In the genomic region with DNA sequence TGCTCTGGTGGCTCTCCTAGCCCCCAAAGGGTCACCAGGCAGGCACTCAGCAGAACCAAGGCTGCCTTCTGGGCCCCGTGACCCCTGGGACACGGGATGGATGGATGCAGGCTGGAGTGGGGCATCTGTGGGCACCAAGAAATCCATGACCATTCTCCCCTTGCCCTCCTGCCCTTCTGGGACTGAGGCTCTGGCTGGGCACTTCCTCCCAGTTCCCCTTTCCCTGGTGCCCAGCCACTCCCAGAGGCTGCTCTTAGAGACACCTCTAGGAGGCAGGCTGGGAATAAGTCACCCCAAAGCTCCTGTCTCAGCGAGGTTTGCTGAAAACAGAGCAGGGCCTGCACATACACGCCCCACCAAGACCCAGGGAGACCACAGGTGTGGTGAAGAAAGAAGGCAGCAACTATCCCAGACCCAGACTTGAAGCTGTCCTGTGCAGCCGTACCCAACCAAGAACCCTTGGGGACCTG, we compare ENCODE assay signal across 8 cellular contexts. TPM values are rescaled to one million over a fixed set of nuclear protein-coding genes. Genes with fewer than 3 reads are reported as not detected.
DNase-seq lines count a peak whose midpoint lies in the region; TF ChIP-seq lines count a peak whose summit lies in the region.

No MANE protein-coding gene starts in this region.

- 12% methylated on average over 5 of the region's 5 CpGs for WGBS in thymus

- in situ Hi-C loops in astrocyte of the cerebellum (cut with HindIII; ENCODE audit: low sequenced_read_pairs), result no loop called here

- peaks cover 21% of the 10 kb centered on the region for H3K4me1 ChIP-seq in thymus (ENCODE audit: control insufficient read depth, insufficient read depth, low read length)

- no peaks in the 10 kb centered on the region for H3K27me3 ChIP-seq in HL-60 (ENCODE audit: insufficient read depth, poor library complexity, severe bottlenecking)
- no peaks in the 10 kb centered on the region for H3K27me3 ChIP-seq in layer of hippocampus (ENCODE audit: control insufficient read depth, insufficient read depth, low read length)
- H3K27me3 ChIP-seq in thymus (ENCODE audit: control insufficient read depth, insufficient read depth), result no peaks in the 10 kb centered on the region

- H3K9me3 ChIP-seq in thymus (ENCODE audit: control insufficient read depth), result no peaks in the 10 kb centered on the region

- H3K4me3 ChIP-seq in HL-60 (replicated peaks; ENCODE audit: insufficient read depth, low read length), result peak overlapping the region; percentile 59
- peak overlapping the region; percentile 44 for H3K4me3 ChIP-seq in astrocyte of the cerebellum (ENCODE audit: low read depth, low read length)
- peak overlapping the region; percentile 47 for H3K4me3 ChIP-seq in thymus (ENCODE audit: low read length)

- DNase-seq in DMS153 (lab: John Stamatoyannopoulos, UW), result peak; percentile 16
- DNase-seq in DMS153 treated with DMSO at 0.1 percent for 48 hours (lab: John Stamatoyannopoulos, UW; ENCODE audit: unreplicated experiment), result no peak
- DNase-seq in HL-60 (ENCODE audit: low read depth in 1 of 2, low spot score in 1 of 2), result peak in 1 of 2 experiments; percentile 51
- DNase-seq in astrocyte of the cerebellum (ENCODE audit: low read depth), result no peak
- no peak for DNase-seq in NCI-H1436 (lab: John Stamatoyannopoulos, UW)
- no peak for DNase-seq in germinal center (ENCODE audit: low spot score)

- H3K36me3 ChIP-seq in thymus (ENCODE audit: control insufficient read depth, insufficient read depth), result peaks cover 16% of the 10 kb centered on the region

- TF ChIP-seq CTCF in HL-60 (IDR thresholded peaks at IDR 0.05; ENCODE audit: insufficient read depth, low read length) (no peak), astrocyte of the cerebellum (IDR thresholded peaks at IDR 0.05; ENCODE audit: low read depth, low read length, missing control alignments) (peak; percentile 20)

- H3K27ac ChIP-seq in HL-60 (replicated peaks) (peak overlapping the region; percentile 93), layer of hippocampus (ENCODE audit: low read depth, low read length) (peak overlapping the region; percentile 75), thymus (ENCODE audit: low read depth) (peak overlapping the region; percentile 96)

RNA-seq across cellular contexts. Expression of gene STING1, which starts 0.9 kb away (rescaled TPM):
- 58.3 TPM for polyA plus RNA-seq in thymus

RNA-seq across cellular contexts. Expression of gene SMIM33, which starts 10.8 kb away (rescaled TPM):
- polyA plus RNA-seq in thymus, result 0.05 TPM

RNA-seq across cellular contexts. Expression of gene ECSCR, which starts 19.1 kb away (rescaled TPM):
- 12.2 TPM for polyA plus RNA-seq in thymus

RNA-seq across cellular contexts. Expression of gene DNAJC18, which starts 42.3 kb away (rescaled TPM):
- polyA plus RNA-seq in thymus, result 4.3 TPM
